ENCODE assay signal across 9 cellular contexts in the genomic region with DNA sequence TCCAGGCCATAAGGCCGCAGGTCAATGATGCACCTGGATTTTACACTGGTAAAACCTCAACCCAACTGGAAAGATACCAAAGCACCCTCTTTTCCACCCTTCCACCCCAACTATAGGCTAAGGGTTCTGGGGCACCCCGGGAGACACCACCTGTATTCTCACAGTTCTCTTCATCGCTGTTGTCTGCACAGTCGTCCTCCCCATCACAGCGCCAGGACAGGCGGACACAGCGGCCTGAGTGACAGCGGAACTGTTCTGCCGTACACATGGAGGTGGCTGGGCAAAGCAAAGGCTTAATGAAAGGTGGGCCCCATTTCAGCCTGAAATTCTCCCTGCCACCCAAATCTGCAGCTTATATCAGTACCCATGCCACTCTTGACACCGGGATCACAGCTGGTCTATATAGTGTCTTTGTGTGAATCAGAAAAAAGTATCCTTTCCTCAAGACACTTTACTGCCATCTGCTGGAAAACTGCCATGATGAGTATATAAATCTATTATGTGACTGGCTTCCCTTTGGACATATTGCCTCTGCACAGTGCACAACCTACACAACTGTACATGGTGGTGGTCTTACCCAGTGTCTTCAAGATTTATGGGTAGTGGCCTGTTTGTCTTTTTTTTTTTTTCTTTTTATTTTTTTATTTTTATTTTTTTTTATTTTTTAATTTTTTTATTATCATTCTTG. TPM values are rescaled to one million over a fixed set of nuclear protein-coding genes. Genes with fewer than 3 reads are reported as not detected.
DNase-seq lines count a peak whose midpoint lies in the region; FAIRE-seq and TF ChIP-seq lines count a peak whose summit lies in the region.
"Had no signal": no experiment of that assay in that cellular context is flagged by ENCODE, and none has a peak within 500 bp of the region (broad histone marks: within the 10 kb centered on the region; RNA-seq: fewer than 3 reads in every experiment).

No MANE protein-coding gene starts in this region.

- H3K79me2 ChIP-seq in Karpas-422 (ENCODE audit: low read length): no peaks in the 10 kb centered on the region

- H3K27ac ChIP-seq in Karpas-422 (ENCODE audit: low read length) (no peak overlapping the region), adrenal gland (no peak overlapping the region), ovary (no peak overlapping the region)
- H3K27ac ChIP-seq: SJSA1 had no signal

- H3K9me3 Mint-ChIP-seq in glutamatergic neuron (ENCODE audit: unreplicated experiment): peaks cover 2% of the 10 kb centered on the region

- H3K4me1 ChIP-seq in Karpas-422 (ENCODE audit: low read length) (no peaks in the 10 kb centered on the region), adrenal gland (replicated peaks in 1 of 2) (no peaks in the 10 kb centered on the region), ovary (ENCODE audit: insufficient read depth) (no peaks in the 10 kb centered on the region)
- H3K4me1 ChIP-seq: SJSA1 had no signal

- H3K36me3 Mint-ChIP-seq in glutamatergic neuron (ENCODE audit: unreplicated experiment): no peaks in the 10 kb centered on the region

- H3K9me3 ChIP-seq in Karpas-422 (ENCODE audit: low read length): no peaks in the 10 kb centered on the region
- no peaks in the 10 kb centered on the region for H3K9me3 ChIP-seq in adrenal gland (replicated peaks in 1 of 3)
- H3K9me3 ChIP-seq in ovary: no peaks in the 10 kb centered on the region
- H3K9me3 ChIP-seq: SJSA1 had no signal

- TF ChIP-seq EP300 in ovary (IDR thresholded peaks at IDR 0.05): no peak

- TF ChIP-seq POLR2A in H54 (IDR thresholded peaks at IDR 0.05; ENCODE audit: low read depth, low read length) (no peak), adrenal gland (IDR thresholded peaks at IDR 0.05) (no peak), ovary (IDR thresholded peaks at IDR 0.05) (no peak)

- DNase-seq in G401 (ENCODE audit: low spot score) (peak; percentile 49), Karpas-422 (peak; percentile 84), SHP77 treated with DMSO at 0.1 percent for 48 hours (lab: John Stamatoyannopoulos, UW) (peak; percentile 40), glutamatergic neuron (no peak), H54 (ENCODE audit: insufficient read length, low spot score) (no peak), adrenal gland (no peak), ovary (no peak)
- no peak for DNase-seq in activated T-cell treated with anti-CD3 and anti-CD28 coated beads, Interleukin-2, amount 50 U/mL, for 48 hours

- peaks cover 8% of the 10 kb centered on the region for H3K4me1 Mint-ChIP-seq in glutamatergic neuron (ENCODE audit: low read depth, unreplicated experiment)

- peak overlapping the region; percentile 91 for H3K27ac Mint-ChIP-seq in glutamatergic neuron (ENCODE audit: unreplicated experiment)

- FAIRE-seq in H54 (lab: Jason Lieb, UNC): no peak

- H3K4me2 ChIP-seq in Karpas-422 (ENCODE audit: low read depth, low read length, poor library complexity, severe bottlenecking): no peak overlapping the region

- H3K27me3 ChIP-seq in Karpas-422 (ENCODE audit: low read length) (no peaks in the 10 kb centered on the region), adrenal gland (no peaks in the 10 kb centered on the region), ovary (no peaks in the 10 kb centered on the region)
- H3K27me3 ChIP-seq: SJSA1 had no signal

- H3K27me3 Mint-ChIP-seq in glutamatergic neuron (ENCODE audit: unreplicated experiment): peaks cover 3% of the 10 kb centered on the region

- in situ Hi-C loops in G401 (cut with HindIII; ENCODE audit: low sequenced_read_pairs): no loop called here

- H2AFZ ChIP-seq in Karpas-422 (ENCODE audit: low read length): no peak overlapping the region

- no peaks in the 10 kb centered on the region for H3K36me3 ChIP-seq in Karpas-422 (ENCODE audit: insufficient read depth, low read length)
- H3K36me3 ChIP-seq in adrenal gland (replicated peaks in 1 of 2): no peaks in the 10 kb centered on the region
- H3K36me3 ChIP-seq in ovary: no peaks in the 10 kb centered on the region
- H3K36me3 ChIP-seq: SJSA1 had no signal

- H3K4me3 ChIP-seq in Karpas-422 (ENCODE audit: low read length): no peak overlapping the region
- no peak overlapping the region for H3K4me3 ChIP-seq in adrenal gland
- H3K4me3 ChIP-seq in ovary: no peak overlapping the region
- H3K4me3 ChIP-seq: SJSA1 had no signal

- TF ChIP-seq CTCF in glutamatergic neuron (IDR thresholded peaks at IDR 0.05; ENCODE audit: partially characterized antibody, unreplicated experiment): peak; percentile 14
- TF ChIP-seq CTCF in adrenal gland (IDR thresholded peaks at IDR 0.05): peak in 3 of 6 experiments; percentile 11 to 21 (median 13)
- no peak for TF ChIP-seq CTCF in ovary (IDR thresholded peaks at IDR 0.05)

- peak overlapping the region; percentile 15 for H3K4me3 Mint-ChIP-seq in glutamatergic neuron (ENCODE audit: unreplicated experiment)

- no peaks in the 10 kb centered on the region for H3K9me2 ChIP-seq in Karpas-422 (replicated peaks; ENCODE audit: insufficient read depth, low read length)

- WGBS in adrenal gland, 4 donors: 93 to 98% (median 96%) methylated on average over 10 of the region's 10 CpGs
- 95 to 99% (median 95%) methylated on average over 10 of the region's 10 CpGs for WGBS in ovary, 3 donors

- H3K9ac ChIP-seq in Karpas-422 (ENCODE audit: low read length): no peak overlapping the region

- intact Hi-C loops in adrenal gland (cut with DNase I) (loop anchor here in 1 of 2 donors (10.0 kb wide), 1 partner anchor 448 kb away; no protein-coding TSS in a partner anchor), ovary (cut with DNase I) (loop anchor here in 1 of 4 donors (10.0 kb wide), 1 partner anchor 458 kb away; a partner anchor contains a TSS)

- no peaks in the 10 kb centered on the region for H4K20me1 ChIP-seq in Karpas-422 (ENCODE audit: insufficient read depth, low read depth, low read length)

RNA-seq across cellular contexts. Expression of a gene that starts 21.5 kb away (rescaled TPM):
- total RNA-seq in G401 (2014; rRNA removed; shearing (Covaris generic)): 7.2 and 7.4 TPM in 2 replicates
- 2.6 and 3.9 TPM in 2 replicates for total RNA-seq in Karpas-422 (2014; rRNA removed; shearing (Covaris generic); ENCODE audit: low replicate concordance)
- total RNA-seq in glutamatergic neuron (ENCODE audit: unreplicated experiment): 25.0 TPM
- 10 to 100 TPM in 6 of 8 donors, 1 to 10 TPM in 2; 5.8 to 24.5 (median 13.4) TPM for total RNA-seq in adrenal gland
- polyA plus RNA-seq in adrenal gland: 1 to 10 TPM; 5.9 to 9.7 (median 7.1) TPM
- 10 to 100 TPM in 4 of 7 donors, 1 to 10 TPM in 3; 4.4 to 20.6 (median 11.6) TPM for total RNA-seq in ovary
- 10 to 100 TPM in 1 of 2 donors, 1 to 10 TPM in 1; 5.4 to 16.2 TPM for polyA plus RNA-seq in ovary

RNA-seq across cellular contexts. Expression of a gene that starts 39.7 kb away (rescaled TPM):
- 9.0 and 19.3 TPM in 2 replicates for total RNA-seq in G401 (2014; rRNA removed; shearing (Covaris generic))
- total RNA-seq in Karpas-422 (2014; rRNA removed; shearing (Covaris generic); ENCODE audit: low replicate concordance): 61.1 and 78.4 TPM in 2 replicates
- total RNA-seq in glutamatergic neuron (ENCODE audit: unreplicated experiment) (35.5 TPM), adrenal gland (10 to 100 TPM; 17.6 to 63.0 (median 26.4) TPM), ovary (10 to 100 TPM; 20.3 to 42.6 (median 25.6) TPM)
- polyA plus RNA-seq in adrenal gland (10 to 100 TPM; 19.2 to 26.9 (median 23.5) TPM), ovary (10 to 100 TPM; 20.6 to 25.8 TPM)

RNA-seq across cellular contexts. Expression of a gene that starts 50.8 kb away (rescaled TPM):
- total RNA-seq in G401 (2014; rRNA removed; shearing (Covaris generic)): 67.4 and 89.8 TPM in 2 replicates
- total RNA-seq in Karpas-422 (2014; rRNA removed; shearing (Covaris generic); ENCODE audit: low replicate concordance): 70.0 and 82.2 TPM in 2 replicates
- 193 TPM for total RNA-seq in glutamatergic neuron (ENCODE audit: unreplicated experiment)
- 100 to 1,000 TPM in 4 of 8 donors, 10 to 100 TPM in 4; 71.4 to 174 (median 98.5) TPM for total RNA-seq in adrenal gland
- polyA plus RNA-seq in adrenal gland: 10 to 100 TPM; 18.0 to 99.7 (median 18.2) TPM
- total RNA-seq in ovary: 100 to 1,000 TPM in 3 of 7 donors, 10 to 100 TPM in 4; 27.6 to 110 (median 94.6) TPM
- polyA plus RNA-seq in ovary: 10 to 100 TPM; 25.8 to 62.2 TPM

Comparison
In these comparisons a context has a peak if more than half of its experiments do, and no peak if none do; other contexts are left out.
1. DNase-seq: peak in G401 (single experiment), Karpas-422 (single experiment) and SHP77 treated with DMSO at 0.1 percent for 48 hours (single experiment); none in glutamatergic neuron (single experiment), activated T-cell treated with anti-CD3 and anti-CD28 coated beads, Interleukin-2, amount 50 U/mL, for 48 hours (0 of 2), H54 (single experiment), adrenal gland (0 of 7) and ovary (0 of 5).